ENCODE assay signal across 1 cellular context in genomic region chr1:151145158-151146071, GRCh38.
TF ChIP-seq lines count a peak whose summit lies in the region.

No MANE protein-coding gene starts in this region.

TF ChIP-seq in SK-N-SH treated with all-trans-retinoic acid at 6 μM for 48 hours, 23 proteins besides CTCF, POLR2A, EP300 and RAD21 (continued from another document):
- no peak for TF ChIP-seq PATZ1 (CRISPR knock-in tag; IDR thresholded peaks at IDR 0.05; ENCODE audit: borderline replicate concordance)
